20 cellular contexts compared by ENCODE assay signal in genomic region chr5:149277821-149278220, GRCh38. TPM values are rescaled to one million over a fixed set of nuclear protein-coding genes. Genes with fewer than 3 reads are reported as not detected.
DNase-seq lines count a peak whose midpoint lies in the region; ATAC-seq, FAIRE-seq and TF ChIP-seq lines count a peak whose summit lies in the region.
"Had no signal": no experiment of that assay in that cellular context is flagged by ENCODE, and none has a peak within 500 bp of the region (broad histone marks: within the 10 kb centered on the region; RNA-seq: fewer than 3 reads in every experiment).

No MANE protein-coding gene starts in this region.

- FAIRE-seq in A549 (lab: Jason Lieb, UNC), result no peak
- FAIRE-seq: G401.6, H1 had no signal

- CTCF ChIA-PET in A549 (lab: Yijun Ruan, JAX), result interaction anchor here (1.1 to 3.3 kb wide), 5 partner anchors 9 to 158 kb away, joined by 3 to 31 read pairs (median 3); no protein-coding TSS in a partner anchor

- no peak overlapping the region for H3K4me3 ChIP-seq in A549
- no peak overlapping the region for H3K4me3 ChIP-seq in esophagus squamous epithelium
- H3K4me3 ChIP-seq in right atrium auricular region, result no peak overlapping the region
- H3K4me3 ChIP-seq in skeletal muscle satellite cell (ENCODE audit: low read length), result no peak overlapping the region
- H3K4me3 ChIP-seq: MG63 had no signal

- no peak for DNase-seq in A549 (ENCODE audit: low read depth in 1 of 2, low spot score in 1 of 2)
- no peak for DNase-seq in esophagus squamous epithelium (lab: John Stamatoyannopoulos, UW)
- DNase-seq in right atrium auricular region (ENCODE audit: low spot score), result no peak
- DNase-seq in activated naive CD4-positive, alpha-beta T cell treated with Interleukin-2 at 50 U/mL for 16 hours, result no peak
- DNase-seq in kidney tubule cell (ENCODE audit: low spot score), result no peak
- DNase-seq in HUDEP-2 (lab: John Stamatoyannopoulos, UW; ENCODE audit: unreplicated experiment in 76 of 76), result no peak
- DNase-seq: C1 segment of cervical spinal cord, DND-41, Karpas-422, MG63, NCI-H1092 treated with DMSO at 0.1 percent for 48 hours, NCI-H2081 treated with DMSO at 0.1 percent for 48 hours, NCI-H510A, NCI-H82, PC-3 had no signal

- intact Hi-C loops in esophagus squamous epithelium (cut with DNase I), result no loop called here

- TF ChIP-seq EP300 in A549 (IDR thresholded peaks at IDR 0.05), result no peak

- ATAC-seq in A549, result no peak
- no peak for ATAC-seq in GM18867 (IDR thresholded peaks at IDR 0.05; ENCODE audit: unreplicated experiment)
- ATAC-seq: PC-3 had no signal

- H3K27ac ChIP-seq in A549 (no peak overlapping the region), esophagus squamous epithelium (peak overlapping the region in 3 of 4 donors; percentile 18 to 69 (median 63)), right atrium auricular region (peak overlapping the region; percentile 76 to 88)
- H3K27ac ChIP-seq: RWPE1 had no signal

- TF ChIP-seq POLR2A in A549 (IDR thresholded peaks at IDR 0.05; ENCODE audit: low read length) (no peak), esophagus squamous epithelium (IDR thresholded peaks at IDR 0.05) (no peak)

- WGBS in A549 (ENCODE audit: missing lambda C conversion rate), result 74% methylated on average over 4 of the region's 4 CpGs
- 63 to 64% methylated on average over 4 of the region's 4 CpGs for WGBS in esophagus squamous epithelium, 2 donors

- H3K4me1 ChIP-seq in A549 (no peaks in the 10 kb centered on the region), esophagus squamous epithelium (peaks cover 6 to 51% (median 8%) of the 10 kb centered on the region in 3 donors), right atrium auricular region (peaks cover 0 to 88% of the 10 kb centered on the region in 2 donors), skeletal muscle satellite cell (ENCODE audit: control insufficient read depth, insufficient read depth, low read length) (peaks cover 10% of the 10 kb centered on the region)

- H3K9ac ChIP-seq in skeletal muscle satellite cell (ENCODE audit: low read depth, low read length), result no peak overlapping the region

- H3K4me2 ChIP-seq in A549 (no peak overlapping the region), skeletal muscle satellite cell (ENCODE audit: low read length) (peak overlapping the region; percentile 31)

- POLR2A ChIA-PET in A549 (lab: Yijun Ruan, JAX), result no interaction called here

- H3K36me3 ChIP-seq in esophagus squamous epithelium, result no peaks in the 10 kb centered on the region
- H3K36me3 ChIP-seq in right atrium auricular region, result no peaks in the 10 kb centered on the region
- no peaks in the 10 kb centered on the region for H3K36me3 ChIP-seq in skeletal muscle satellite cell (ENCODE audit: insufficient read depth, low read length)
- H3K36me3 ChIP-seq: MG63 had no signal

- H3K27me3 ChIP-seq in esophagus squamous epithelium (no peaks in the 10 kb centered on the region), right atrium auricular region (no peaks in the 10 kb centered on the region), skeletal muscle satellite cell (ENCODE audit: control insufficient read depth, insufficient read depth, low read length) (no peaks in the 10 kb centered on the region)
- H3K27me3 ChIP-seq: MG63 had no signal

- H3K9me3 ChIP-seq in A549 (no peaks in the 10 kb centered on the region), esophagus squamous epithelium (no peaks in the 10 kb centered on the region), right atrium auricular region (no peaks in the 10 kb centered on the region), skeletal muscle satellite cell (replicated peaks; ENCODE audit: low read length) (no peaks in the 10 kb centered on the region)
- H3K9me3 ChIP-seq: MG63 had no signal

- TF ChIP-seq RAD21 in A549 (conservative IDR thresholded peaks at IDR 0.05 in 1 of 2, IDR thresholded peaks at IDR 0.05 in 1 of 2), result no peak

- no peak for TF ChIP-seq CTCF in A549 (IDR thresholded peaks at IDR 0.05)
- TF ChIP-seq CTCF in esophagus squamous epithelium (IDR thresholded peaks at IDR 0.05), result no peak
- no peak for TF ChIP-seq CTCF in right atrium auricular region (IDR thresholded peaks at IDR 0.05)

TF ChIP-seq in A549, 52 proteins besides CTCF, POLR2A, EP300 and RAD21:
- TF ChIP-seq ZNF302 (CRISPR knock-in tag; IDR thresholded peaks at IDR 0.05) (no peak), HMGXB4 (CRISPR knock-in tag; IDR thresholded peaks at IDR 0.05; ENCODE audit: borderline replicate concordance) (no peak), MYC (IDR thresholded peaks at IDR 0.05; ENCODE audit: borderline replicate concordance, low read length) (no peak), FOXS1 (CRISPR knock-in tag; IDR thresholded peaks at IDR 0.05) (no peak), TFCP2L1 (CRISPR knock-in tag; IDR thresholded peaks at IDR 0.05) (no peak), MAFK (IDR thresholded peaks at IDR 0.05; ENCODE audit: partially characterized antibody) (peak; percentile 8), HEYL (CRISPR knock-in tag; IDR thresholded peaks at IDR 0.05) (no peak), RARB (CRISPR knock-in tag; IDR thresholded peaks at IDR 0.05) (no peak)

RNA-seq across cellular contexts. Expression of gene AFAP1L1, which starts 6.2 kb away (rescaled TPM):
- polyA plus RNA-seq in A549 (2011; rRNA removed) (1.5 and 2.4 TPM in 2 replicates), A549 (2017; fragmentation: RNase III; extraction: RNeasy Plus Mini Kit Qiagen cat#74134 plus additional on column Dnase treatment) (3.3 to 3.5 TPM (median 3.4 TPM) in 3 replicates)
- 1.4 and 1.8 TPM in 2 replicates for polyA plus RNA-seq in A549 (2012; cell fraction: cytosol; rRNA removed)
- polyA plus RNA-seq in A549 (2012; cell fraction: nucleus; rRNA removed), result 1.1 and 1.6 TPM in 2 replicates
- 2.1 and 3.1 TPM in 2 replicates for polyA minus RNA-seq in A549 (2011; rRNA and poly(A)+ RNA removed)
- total RNA-seq in esophagus squamous epithelium (10 to 100 TPM in 2 of 4 donors, 1 to 10 TPM in 2; 2.8 to 14.5 (median 8.7) TPM), right atrium auricular region (10 to 100 TPM; 45.6 to 48.9 TPM)
- 15.7 and 16.2 TPM in 2 replicates for total RNA-seq in skeletal muscle satellite cell (2012; rRNA removed)

Comparison
In these comparisons a context has a peak if more than half of its experiments do, and no peak if none do; other contexts are left out.
1. H3K27ac ChIP-seq: peak in esophagus squamous epithelium (3 of 4) and right atrium auricular region (2 of 2); none in A549 (0 of 2).